11 cellular contexts compared by ENCODE assay signal in the genomic region with DNA sequence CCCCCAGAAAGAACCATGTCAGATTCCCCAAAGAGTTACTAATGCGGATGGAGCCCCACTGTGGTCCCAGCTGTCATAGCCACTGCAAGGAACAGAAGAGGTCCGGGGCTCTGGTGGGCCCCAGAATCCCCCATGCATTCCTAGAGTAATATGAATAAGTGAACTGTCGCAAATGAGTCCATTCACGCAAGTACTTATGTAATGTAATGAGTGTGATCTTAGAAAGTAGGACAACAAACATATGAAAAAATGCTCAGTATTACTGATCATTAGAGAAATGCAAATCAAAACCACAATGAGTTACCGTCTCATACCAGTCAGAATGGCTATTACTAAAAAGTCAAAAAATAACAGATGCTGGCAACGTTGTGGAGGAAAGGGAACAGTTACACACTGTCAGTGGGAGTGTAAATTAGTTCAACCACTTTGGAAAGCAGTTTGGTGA.
DNase-seq lines count a peak whose midpoint lies in the region; ATAC-seq and TF ChIP-seq lines count a peak whose summit lies in the region.
"Had no signal": no experiment of that assay in that cellular context is flagged by ENCODE, and none has a peak within 500 bp of the region (broad histone marks: within the 10 kb centered on the region; RNA-seq: fewer than 3 reads in every experiment).

No MANE protein-coding gene starts in this region.

- TF ChIP-seq CTCF in GM10266 (IDR thresholded peaks at IDR 0.05; ENCODE audit: control insufficient read depth, insufficient read depth, low read depth, missing control alignments), result peak; percentile 44
- TF ChIP-seq CTCF in RWPE1 (conservative IDR thresholded peaks at IDR 0.05; ENCODE audit: low read depth), result no peak

- CTCF ChIA-PET in RWPE1 (lab: Yijun Ruan, JAX), result interaction anchor here (0.8 kb wide), 1 partner anchor 13 kb away, joined by 4 read pairs; no protein-coding TSS in a partner anchor

- DNase-seq in GM10266 (ENCODE audit: extremely low spot score), result peak; percentile 40
- no peak for DNase-seq in head of caudate nucleus
- DNase-seq in RWPE1 (ENCODE audit: low spot score), result no peak
- DNase-seq in 8988T, result no peak
- DNase-seq in NCI-H774 (lab: John Stamatoyannopoulos, UW), result no peak
- DNase-seq: activated CD4-positive, alpha-beta T cell treated with anti-CD3 and anti-CD28 coated beads, Interleukin-2, amount 50 U/mL, for 4 hours; Calu3 had no signal

- no peak overlapping the region for H3K27ac ChIP-seq in RWPE1
- H3K27ac ChIP-seq: testis had no signal

- peak; percentile 87 for ATAC-seq in GM18907 (IDR thresholded peaks at IDR 0.05; ENCODE audit: unreplicated experiment)
- peak; percentile 70 for ATAC-seq in HG02623 (IDR thresholded peaks at IDR 0.05; ENCODE audit: unreplicated experiment)
- ATAC-seq in HG03520 (IDR thresholded peaks at IDR 0.05; ENCODE audit: unreplicated experiment), result peak; percentile 75

- POLR2A ChIA-PET in RWPE1 (lab: Yijun Ruan, JAX; ENCODE audit: low non-redundant PET), result no interaction called here

- intact Hi-C loops in head of caudate nucleus (cut with DNase I), result no loop called here
